Comparison of ENCODE assay signal across 1 cellular context in genomic region chr12:89098390-89099102, GRCh38.
TF ChIP-seq lines count a peak whose summit lies in the region.

No MANE protein-coding gene starts in this region.

TF ChIP-seq in SK-N-SH, 30 proteins besides CTCF, POLR2A, EP300 and RAD21 (continued from another document):
- TF ChIP-seq REST (IDR thresholded peaks at IDR 0.05; ENCODE audit: low read depth, low read length): no peak
- TF ChIP-seq GABPA (IDR thresholded peaks at IDR 0.05; ENCODE audit: low read depth): no peak
- TF ChIP-seq POLR2AphosphoS5 (IDR thresholded peaks at IDR 0.05; ENCODE audit: low read depth, low read length): no peak
- no peak for TF ChIP-seq PBX3 (IDR thresholded peaks at IDR 0.05)
- no peak for TF ChIP-seq USF2 (IDR thresholded peaks at IDR 0.05; ENCODE audit: borderline replicate concordance, low read depth, low read length)
